In genomic region chr12:48957141-48958048, GRCh38 we compare ENCODE assay signal across 1 cellular context.
TF ChIP-seq lines count a peak whose summit lies in the region.

TSS of gene ARF3 (minus strand) at chr12:48957487. CDS start at chr12:48941095, 16,392 bp downstream.

TF ChIP-seq in WTC11, 78 proteins besides CTCF, POLR2A, EP300 and RAD21 (continued from another document and continues in another):
- TF ChIP-seq FOXP4 (CRISPR knock-in tag; IDR thresholded peaks at IDR 0.05) (no peak), MLX (CRISPR knock-in tag; IDR thresholded peaks at IDR 0.05) (no peak), ZNF532 (CRISPR knock-in tag; IDR thresholded peaks at IDR 0.05; ENCODE audit: borderline replicate concordance) (no peak), AR (CRISPR knock-in tag; IDR thresholded peaks at IDR 0.05) (no peak), NFE2L1 (CRISPR knock-in tag; IDR thresholded peaks at IDR 0.05) (no peak), ZNF423 (CRISPR knock-in tag; IDR thresholded peaks at IDR 0.05) (no peak), ZNF396 (CRISPR knock-in tag; IDR thresholded peaks at IDR 0.05; ENCODE audit: borderline replicate concordance) (no peak), ZNF281 (CRISPR knock-in tag; IDR thresholded peaks at IDR 0.05) (peak; percentile 83), NFATC4 (CRISPR knock-in tag; IDR thresholded peaks at IDR 0.05) (no peak), FOXJ3 (CRISPR knock-in tag; IDR thresholded peaks at IDR 0.05; ENCODE audit: borderline replicate concordance) (no peak), PRRX2 (CRISPR knock-in tag; IDR thresholded peaks at IDR 0.05) (no peak), SP1 (CRISPR knock-in tag; conservative IDR thresholded peaks at IDR 0.05) (peak; percentile 77), CDX4 (CRISPR knock-in tag; IDR thresholded peaks at IDR 0.05; ENCODE audit: borderline replicate concordance) (no peak), MXD4 (CRISPR knock-in tag; IDR thresholded peaks at IDR 0.05; ENCODE audit: borderline replicate concordance) (no peak), NR1H2 (CRISPR knock-in tag; IDR thresholded peaks at IDR 0.05) (no peak), NR3C1 (CRISPR knock-in tag; conservative IDR thresholded peaks at IDR 0.05; ENCODE audit: low read depth) (no peak), ELF4 (CRISPR knock-in tag; IDR thresholded peaks at IDR 0.05; ENCODE audit: low read depth) (no peak), EMX1 (CRISPR knock-in tag; IDR thresholded peaks at IDR 0.05) (no peak), PRDM15 (CRISPR knock-in tag; IDR thresholded peaks at IDR 0.05) (no peak), ZNF219 (CRISPR knock-in tag; IDR thresholded peaks at IDR 0.05; ENCODE audit: borderline replicate concordance) (no peak), HMGA2 (CRISPR knock-in tag; IDR thresholded peaks at IDR 0.05) (no peak), GABPB1 (CRISPR knock-in tag; IDR thresholded peaks at IDR 0.05) (peak; percentile 39; the same call in 1 of the 2 replicates), ERG (CRISPR knock-in tag; IDR thresholded peaks at IDR 0.05) (no peak), USF1 (CRISPR knock-in tag; IDR thresholded peaks at IDR 0.05) (no peak), ZNF317 (CRISPR knock-in tag; IDR thresholded peaks at IDR 0.05; ENCODE audit: borderline replicate concordance, low read depth) (0 out of 2 replicates have a peak, but pooled peaks have one; percentile 39), CREM (CRISPR knock-in tag; IDR thresholded peaks at IDR 0.05) (0 out of 2 replicates have a peak, but pooled peaks have one; percentile 19), CBFB (CRISPR knock-in tag; IDR thresholded peaks at IDR 0.05; ENCODE audit: low read depth) (0 out of 2 replicates have a peak, but pooled peaks have one; percentile 49), ZNF671 (CRISPR knock-in tag; IDR thresholded peaks at IDR 0.05) (no peak), JAZF1 (CRISPR knock-in tag; IDR thresholded peaks at IDR 0.05) (no peak), ZNF232 (CRISPR knock-in tag; IDR thresholded peaks at IDR 0.05) (peak; percentile 77; the same call in 1 of the 2 replicates), IRF2 (CRISPR knock-in tag; IDR thresholded peaks at IDR 0.05; ENCODE audit: borderline replicate concordance, low read depth) (no peak), ZSCAN18 (CRISPR knock-in tag; IDR thresholded peaks at IDR 0.05) (no peak), NFYB (CRISPR knock-in tag; conservative IDR thresholded peaks at IDR 0.05; ENCODE audit: low read depth) (no peak), OVOL2 (CRISPR knock-in tag; IDR thresholded peaks at IDR 0.05; ENCODE audit: borderline replicate concordance) (no peak), ZMAT4 (CRISPR knock-in tag; IDR thresholded peaks at IDR 0.05) (no peak), SMAD3 (CRISPR knock-in tag; IDR thresholded peaks at IDR 0.05; ENCODE audit: borderline replicate concordance) (peak; percentile 15; the same call in 1 of the 2 replicates)
